In the genomic region with DNA sequence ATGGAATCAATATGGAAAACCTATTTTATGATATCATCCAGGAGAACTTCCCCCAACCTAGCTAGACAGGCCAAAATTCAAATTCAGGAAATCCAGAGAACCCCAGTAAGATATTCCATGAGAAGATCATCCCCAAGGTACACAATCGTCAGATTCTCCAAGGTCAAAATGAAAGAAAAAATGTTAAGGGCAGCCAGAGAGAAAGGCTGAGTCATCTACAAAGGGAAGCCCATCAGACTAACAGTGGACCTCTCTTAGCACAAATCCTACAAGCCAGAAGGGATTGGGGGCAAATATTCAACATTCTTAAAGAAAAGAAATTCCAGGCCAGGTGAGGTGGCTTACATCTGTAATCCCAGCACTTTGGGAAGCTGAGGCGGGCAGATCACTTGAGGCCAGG, we compare ENCODE assay signal across 18 cellular contexts. TPM values are rescaled to one million over a fixed set of nuclear protein-coding genes. Genes with fewer than 3 reads are reported as not detected.
"Had no signal": no experiment of that assay in that cellular context is flagged by ENCODE, and none has a peak within 500 bp of the region (broad histone marks: within the 10 kb centered on the region; RNA-seq: fewer than 3 reads in every experiment).

No MANE protein-coding gene starts in this region.

RNA-seq across cellular contexts. Expression of a gene that starts 11.7 kb away (rescaled TPM):
- total RNA-seq: kidney, kidney epithelial cell, left cardiac atrium, left colon, left lobe of liver, left ventricle myocardium inferior, lower leg skin, lower lobe of right lung, lung, lung microvascular endothelial cell, mammary epithelial cell, mesenteric fat pad, mesothelial cell of epicardium, mucosa of descending colon, mucosa of gallbladder, myocyte had no signal
- polyA plus RNA-seq: keratinocyte, liver, mammary epithelial cell had no signal
